In the genomic region with DNA sequence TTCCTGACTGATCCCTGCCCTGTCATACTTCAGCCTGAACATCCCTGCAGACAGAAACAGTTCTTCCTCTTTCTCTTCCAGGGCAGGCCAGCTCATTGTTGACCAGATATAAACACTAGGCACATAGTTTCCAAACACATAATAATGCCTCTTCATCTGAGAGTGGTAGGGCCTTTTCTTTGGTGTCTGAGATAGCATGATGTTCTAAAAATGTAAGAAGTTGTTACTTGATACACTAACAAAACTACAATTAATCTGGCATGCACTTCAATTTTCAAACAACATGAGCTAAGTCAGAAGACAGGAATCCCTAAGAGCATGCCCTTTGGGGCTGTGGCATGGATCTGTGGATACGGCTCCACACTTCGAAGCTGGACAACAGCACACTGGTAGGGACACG, we compare ENCODE assay signal across 25 cellular contexts.
DNase-seq lines count a peak whose midpoint lies in the region; ATAC-seq and TF ChIP-seq lines count a peak whose summit lies in the region.
"Had no signal": no experiment of that assay in that cellular context is flagged by ENCODE, and none has a peak within 500 bp of the region (broad histone marks: within the 10 kb centered on the region; RNA-seq: fewer than 3 reads in every experiment).

No MANE protein-coding gene starts in this region.

- ATAC-seq in HG03354 (IDR thresholded peaks at IDR 0.05; ENCODE audit: poor library complexity, severe bottlenecking, unreplicated experiment), result no peak

- intact Hi-C loops in PC-9 (cut with micrococcal nuclease; ENCODE audit: unreplicated experiment), result no loop called here

- no peak overlapping the region for H3K4me2 ChIP-seq in GM23248 (ENCODE audit: unreplicated experiment)
- H3K4me2 ChIP-seq in PC-9, result no peak overlapping the region

- in situ Hi-C loops in GM23248 (cut with MboI), result no loop called here

- H3K9ac ChIP-seq in GM23248, result no peak overlapping the region
- H3K9ac ChIP-seq: parathyroid adenoma had no signal

- H3K9me3 ChIP-seq in GM23248 (ENCODE audit: low read depth), result no peaks in the 10 kb centered on the region
- no peaks in the 10 kb centered on the region for H3K9me3 ChIP-seq in PC-9 (ENCODE audit: insufficient read depth, low read depth)
- H3K9me3 ChIP-seq: sigmoid colon had no signal

- DNase-seq in GM23248, result peak; percentile 63
- no peak for DNase-seq in caudate nucleus (lab: John Stamatoyannopoulos, UW)
- no peak for DNase-seq in DMS79 (lab: John Stamatoyannopoulos, UW)
- no peak for DNase-seq in NCI-H1694 treated with DMSO at 0.1 percent for 48 hours (lab: John Stamatoyannopoulos, UW)
- DNase-seq in PC-9, result no peak
- DNase-seq: activated CD4-positive, alpha-beta T cell treated with anti-CD3 and anti-CD28 coated beads, Interleukin-2, amount 50 U/mL, for 1 hour; activated CD8-positive, alpha-beta memory T cell treated with anti-CD3 and anti-CD28 coated beads, Interleukin-2, amount 50 U/mL, for 48 hours; activated effector memory CD4-positive, alpha-beta T cell treated with anti-CD3 and anti-CD28 coated beads, Interleukin-2, amount 50 U/mL, for 16 hours; amygdala; CD4-positive, alpha-beta T cell; effector CD8-positive, alpha-beta T cell; Karpas-422; naive B cell; NCI-H1092 treated with DMSO at 0.1 percent for 48 hours; NCI-H2081 treated with DMSO at 0.1 percent for 48 hours; NCI-H510A; SHP77; sigmoid colon; stimulated activated naive CD4-positive, alpha-beta T cell treated with Interleukin-2 at 50 U/mL for 16 hours; trophoblast cell had no signal

- no peak for TF ChIP-seq CTCF in PC-9 (conservative IDR thresholded peaks at IDR 0.05)

- H3K36me3 ChIP-seq in ACC112 (ENCODE audit: insufficient read depth, low read length) (no peaks in the 10 kb centered on the region), GM23248 (ENCODE audit: low read depth) (no peaks in the 10 kb centered on the region), PC-9 (ENCODE audit: low read depth) (no peaks in the 10 kb centered on the region)
- H3K36me3 ChIP-seq: sigmoid colon had no signal

- CTCF ChIA-PET in PC-9 (lab: Charles Lee), result no interaction called here

- H4K20me1 ChIP-seq in GM23248 (ENCODE audit: insufficient read depth) (peaks cover 21% of the 10 kb centered on the region), PC-9 (ENCODE audit: insufficient read depth) (no peaks in the 10 kb centered on the region)

- H3F3A ChIP-seq in GM23248 (ENCODE audit: insufficient read depth) (peaks cover 16% of the 10 kb centered on the region; the same call in 1 of the 2 replicates), PC-9 (ENCODE audit: insufficient read depth, low read depth) (no peaks in the 10 kb centered on the region)

- H3K27me3 ChIP-seq in ACC112 (ENCODE audit: insufficient read depth, low read length) (no peaks in the 10 kb centered on the region), GM23248 (replicated peaks; ENCODE audit: insufficient read depth) (no peaks in the 10 kb centered on the region), layer of hippocampus (ENCODE audit: control insufficient read depth, insufficient read depth, low read length) (no peaks in the 10 kb centered on the region), PC-9 (ENCODE audit: insufficient read depth, low read depth) (no peaks in the 10 kb centered on the region)
- H3K27me3 ChIP-seq: sigmoid colon had no signal

- H3K4me3 ChIP-seq in ACC112 (ENCODE audit: low read depth, low read length) (no peak overlapping the region), GM23248 (no peak overlapping the region), PC-9 (no peak overlapping the region)
- H3K4me3 ChIP-seq: lung, sigmoid colon had no signal

- H3K4me1 ChIP-seq in ACC112 (ENCODE audit: control insufficient read depth, insufficient read depth, low read length, unreplicated experiment) (peaks cover 24% of the 10 kb centered on the region), GM23248 (ENCODE audit: insufficient read depth) (peaks cover 29% of the 10 kb centered on the region), PC-9 (replicated peaks; ENCODE audit: insufficient read depth) (no peaks in the 10 kb centered on the region)
- H3K4me1 ChIP-seq: parathyroid adenoma had no signal

- H3K79me2 ChIP-seq in ACC112 (ENCODE audit: control insufficient read depth, insufficient read depth, low read length, unreplicated experiment), result peaks cover 3% of the 10 kb centered on the region
- H3K79me2 ChIP-seq in GM23248 (ENCODE audit: insufficient read depth), result peaks cover 77% of the 10 kb centered on the region
- no peaks in the 10 kb centered on the region for H3K79me2 ChIP-seq in PC-9 (ENCODE audit: low read depth)
- H3K79me2 ChIP-seq: parathyroid adenoma had no signal

- no peaks in the 10 kb centered on the region for H3K9me2 ChIP-seq in GM23248 (ENCODE audit: insufficient read depth)
- H3K9me2 ChIP-seq in PC-9 (ENCODE audit: insufficient read depth), result no peaks in the 10 kb centered on the region

- no TSS peak for BruUV-seq in PC-9 (replicated peaks; lab: Mats Ljungman, UMichigan)

- H3K27ac ChIP-seq in ACC112 (ENCODE audit: low read depth, low read length) (peak overlapping the region; percentile 7; the same call in 1 of the 2 replicates), GM23248 (peak overlapping the region; percentile 24; the same call in 1 of the 2 replicates), caudate nucleus (ENCODE audit: low read depth, low read length) (peak overlapping the region; percentile 2), layer of hippocampus (ENCODE audit: low read depth, low read length) (peak overlapping the region; percentile 32), PC-9 (no peak overlapping the region)
- H3K27ac ChIP-seq: parathyroid adenoma had no signal

- WGBS in GM23248 (ENCODE audit: low coverage in 1 of 2, low lambda C conversion rate in 2 of 2, missing lambda C conversion rate in 2 of 2), 2 experiments, result 92 to 100% methylated on average over 3 of the region's 3 CpGs

- H2AFZ ChIP-seq in ACC112 (ENCODE audit: low read length, unreplicated experiment), result no peak overlapping the region
- H2AFZ ChIP-seq in GM23248, result no peak overlapping the region
- H2AFZ ChIP-seq in PC-9, result no peak overlapping the region
- H2AFZ ChIP-seq: parathyroid adenoma had no signal

- POLR2A ChIA-PET in PC-9 (lab: Charles Lee; ENCODE audit: unreplicated experiment), result interaction anchor here (0.6 kb wide), 1 partner anchor 62 kb away, joined by 5 read pairs; no protein-coding TSS in a partner anchor
